15 cellular contexts compared by ENCODE assay signal in the genomic region with DNA sequence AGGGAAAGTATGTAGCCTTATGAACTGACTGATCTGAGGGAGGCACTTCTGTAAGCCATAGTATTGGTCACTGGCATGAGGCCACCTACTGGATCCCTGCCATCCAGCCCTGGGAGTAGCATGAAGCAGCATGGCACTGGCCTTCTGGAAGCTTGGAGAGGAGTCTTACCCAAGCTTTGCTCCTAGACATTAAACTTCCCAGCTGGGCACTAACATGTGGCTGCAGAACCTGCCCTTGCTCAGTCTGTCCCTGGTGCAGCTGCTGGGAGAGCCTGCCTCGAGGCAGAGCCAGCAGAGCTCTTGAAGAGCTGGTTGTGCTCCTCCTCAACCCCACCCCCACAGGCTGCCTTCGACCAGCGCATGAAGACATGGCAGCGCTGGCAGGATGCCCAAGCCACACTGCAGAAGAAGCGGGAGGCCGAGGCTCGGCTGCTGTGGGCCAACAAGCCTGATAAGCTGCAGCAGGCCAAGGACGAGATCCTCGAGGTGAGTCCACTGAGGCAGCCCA. TPM values are rescaled to one million over a fixed set of nuclear protein-coding genes. Genes with fewer than 3 reads are reported as not detected.
DNase-seq lines count a peak whose midpoint lies in the region; ATAC-seq and TF ChIP-seq lines count a peak whose summit lies in the region.
"Had no signal": no experiment of that assay in that cellular context is flagged by ENCODE, and none has a peak within 500 bp of the region (broad histone marks: within the 10 kb centered on the region; RNA-seq: fewer than 3 reads in every experiment).

No MANE protein-coding gene starts in this region.

- no peaks in the 10 kb centered on the region for H3K9me3 ChIP-seq in thyroid gland
- H3K9me3 ChIP-seq: esophagus squamous epithelium had no signal

- DNase-seq in NCI-H510A (lab: John Stamatoyannopoulos, UW) (peak; percentile 4), NCI-H510A treated with DMSO at 0.1 percent for 48 hours (lab: John Stamatoyannopoulos, UW) (no peak), epithelial cell of esophagus (ENCODE audit: low read depth) (peak; percentile 8), left lobe of liver (ENCODE audit: low spot score) (peak; percentile 49), thyroid gland (peak; percentile 95), NCI-H82 (lab: John Stamatoyannopoulos, UW) (no peak), mesothelial cell of epicardium (ENCODE audit: low spot score in 2 of 2, unreplicated experiment in 2 of 2) (no peak), SW 1271 (lab: John Stamatoyannopoulos, UW) (no peak)
- DNase-seq: esophagus squamous epithelium; kidney glomerular epithelial cell; MM.1S; SIG-M5; stimulated activated CD4-positive, alpha-beta T cell treated with anti-CD3 and anti-CD28 coated beads, Interleukin-4, amount 100 ng/mL, for 4 hours had no signal

- H3K9me3 Mint-ChIP-seq in mesothelial cell of epicardium, result no peaks in the 10 kb centered on the region

- no peak overlapping the region for H3K27ac Mint-ChIP-seq in mesothelial cell of epicardium

- ATAC-seq in left lobe of liver, result peak; percentile 52
- ATAC-seq: activated CD4-positive, CD25-positive, alpha-beta regulatory T cell treated with anti-CD3 and anti-CD28 coated beads, Interleukin-2, amount 50 U/mL, for 24 hours; HCT116 had no signal

- H3K27ac ChIP-seq in thyroid gland, result peak overlapping the region; percentile 81 to 99 (median 96)
- H3K27ac ChIP-seq: esophagus squamous epithelium had no signal

- peak in 1 of 2 donors; percentile 39 for TF ChIP-seq POLR2A in thyroid gland (IDR thresholded peaks at IDR 0.05)

- 26 to 56% methylated on average over 7 to 9 of the region's 9 CpGs for WGBS in thyroid gland, 2 donors

- no peaks in the 10 kb centered on the region for H3K27me3 ChIP-seq in thyroid gland
- H3K27me3 ChIP-seq: esophagus squamous epithelium had no signal

- H3K4me1 ChIP-seq in thyroid gland, result peaks cover 47 to 55% of the 10 kb centered on the region in 2 donors

- no peaks in the 10 kb centered on the region for H3K27me3 Mint-ChIP-seq in mesothelial cell of epicardium (ENCODE audit: low read depth)

- H3K4me3 ChIP-seq in epithelial cell of esophagus (ENCODE audit: low read length) (no peak overlapping the region), thyroid gland (replicated peaks in 1 of 3) (no peak overlapping the region)
- H3K4me3 ChIP-seq: esophagus squamous epithelium had no signal

- H3K4me1 Mint-ChIP-seq in mesothelial cell of epicardium, result no peaks in the 10 kb centered on the region

- no peak overlapping the region for H3K4me3 Mint-ChIP-seq in mesothelial cell of epicardium

- peaks cover 28% of the 10 kb centered on the region for H3K36me3 Mint-ChIP-seq in mesothelial cell of epicardium

- no peak for TF ChIP-seq CTCF in epithelial cell of esophagus (IDR thresholded peaks at IDR 0.05; ENCODE audit: insufficient read depth, low read depth, low read length, missing control alignments)
- TF ChIP-seq CTCF in thyroid gland (IDR thresholded peaks at IDR 0.05), result no peak
- TF ChIP-seq CTCF in mesothelial cell of epicardium (IDR thresholded peaks at IDR 0.05; ENCODE audit: unreplicated experiment), result no peak

- peaks cover 65 to 75% of the 10 kb centered on the region in 2 donors for H3K36me3 ChIP-seq in thyroid gland

- intact Hi-C loops in thyroid gland (cut with DNase I), result no loop called here

RNA-seq across cellular contexts. Expression of a gene that starts 17.2 kb away (rescaled TPM):
- total RNA-seq in left lobe of liver (1.2 TPM), thyroid gland (100 to 1,000 TPM; 102 to 241 (median 123) TPM), mesothelial cell of epicardium (0.78 to 0.91 TPM (median 0.79 TPM) in 3 replicates)

RNA-seq across cellular contexts. Expression of a gene that starts 28.4 kb away (rescaled TPM):
- total RNA-seq in left lobe of liver (474 TPM), thyroid gland (1,000 to 10,000 TPM; 1,046 to 3,819 (median 1,394) TPM), mesothelial cell of epicardium (422 to 430 TPM (median 425 TPM) in 3 replicates)

RNA-seq across cellular contexts. Expression of a gene that starts 38.6 kb away (rescaled TPM):
- total RNA-seq in left lobe of liver, result 66.2 TPM
- 100 to 1,000 TPM; 184 to 348 (median 211) TPM for total RNA-seq in thyroid gland
- 93.6 to 97.9 TPM (median 94.4 TPM) in 3 replicates for total RNA-seq in mesothelial cell of epicardium

RNA-seq across cellular contexts. Expression of a gene that starts 40.7 kb away (rescaled TPM):
- total RNA-seq in left lobe of liver, result 70.2 TPM
- total RNA-seq in thyroid gland, result 100 to 1,000 TPM; 104 to 144 (median 129) TPM
- 39.3 to 42.3 TPM (median 41.8 TPM) in 3 replicates for total RNA-seq in mesothelial cell of epicardium

Comparison
In these comparisons a context has a peak if more than half of its experiments do, and no peak if none do; other contexts are left out.
1. DNase-seq: peak in NCI-H510A (single experiment), epithelial cell of esophagus (single experiment), left lobe of liver (single experiment) and thyroid gland (2 of 2); none in NCI-H510A treated with DMSO at 0.1 percent for 48 hours (single experiment), NCI-H82 (single experiment), mesothelial cell of epicardium (0 of 2) and SW 1271 (0 of 2).
2. RNA of a gene that starts 17.2 kb away (total RNA-seq): 102 to 241 TPM in thyroid gland; 1.2 TPM in left lobe of liver (single experiment) and 0.78 to 0.91 TPM in mesothelial cell of epicardium; every median in the first group is over 10 times any median in the second.